In the genomic region with DNA sequence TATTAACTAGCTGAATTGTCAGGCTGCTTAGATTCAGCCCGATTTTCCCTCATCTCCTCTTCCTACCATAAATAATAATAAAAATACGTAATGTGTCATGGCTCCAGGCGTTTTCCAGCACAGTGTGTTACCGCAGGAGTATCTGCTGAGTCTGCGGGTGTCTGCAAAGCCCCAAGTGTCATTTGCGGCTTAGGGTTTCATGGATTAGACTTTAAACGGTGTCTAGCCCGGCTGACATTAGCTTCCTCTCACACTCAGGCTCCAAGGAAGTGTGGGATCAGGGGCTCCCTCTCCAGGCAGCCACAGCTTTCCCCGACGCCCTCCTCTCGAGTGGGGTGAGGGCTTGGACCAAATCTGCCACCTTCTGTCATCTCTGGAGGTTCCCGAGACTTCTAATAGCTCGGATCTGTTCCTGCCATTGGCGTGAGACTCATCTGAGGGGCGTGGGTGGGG, we compare ENCODE assay signal across 1 cellular context.
TF ChIP-seq lines count a peak whose summit lies in the region.

No MANE protein-coding gene starts in this region.

TF ChIP-seq in H1, 55 proteins besides CTCF, POLR2A, EP300 and RAD21:
- no peak for TF ChIP-seq RFX5 (IDR thresholded peaks at IDR 0.05; ENCODE audit: borderline replicate concordance, low read depth, low read length)
- TF ChIP-seq TCF12 (IDR thresholded peaks at IDR 0.05; ENCODE audit: low read depth, low read length), result 0 out of 2 replicates have a peak, but pooled peaks have one; percentile 18
- TF ChIP-seq ASH2L (IDR thresholded peaks at IDR 0.05; ENCODE audit: low read length), result no peak
- no peak for TF ChIP-seq MAFK (IDR thresholded peaks at IDR 0.05; ENCODE audit: low read depth, low read length)
- peak; percentile 53 for TF ChIP-seq EZH2 (IDR thresholded peaks at IDR 0.05; ENCODE audit: low read depth, low read length, severe bottlenecking)
- TF ChIP-seq, protein P1, sequence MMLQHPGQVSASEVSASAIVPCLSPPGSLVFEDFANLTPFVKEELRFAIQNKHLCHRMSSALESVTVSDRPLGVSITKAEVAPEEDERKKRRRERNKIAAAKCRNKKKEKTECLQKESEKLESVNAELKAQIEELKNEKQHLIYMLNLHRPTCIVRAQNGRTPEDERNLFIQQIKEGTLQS (IDR thresholded peaks at IDR 0.05; ENCODE audit: insufficient read depth, low read depth, low read length), result no peak
- TF ChIP-seq KDM1A (IDR thresholded peaks at IDR 0.05; ENCODE audit: borderline replicate concordance, low read length), result no peak
- TF ChIP-seq TAF7 (optimal IDR thresholded peaks at IDR 0.05; ENCODE audit: borderline replicate concordance, low read depth, low read length), result no peak
- no peak for TF ChIP-seq SRF (IDR thresholded peaks at IDR 0.05; ENCODE audit: low read depth, low read length)
- TF ChIP-seq CBX5 (IDR thresholded peaks at IDR 0.05; ENCODE audit: low read depth, low read length), result no peak
- TF ChIP-seq CHD1 (IDR thresholded peaks at IDR 0.05; ENCODE audit: low read depth, low read length), result no peak
- no peak for TF ChIP-seq CREB1 (IDR thresholded peaks at IDR 0.05)
